8 cellular contexts compared by ENCODE assay signal in the genomic region with DNA sequence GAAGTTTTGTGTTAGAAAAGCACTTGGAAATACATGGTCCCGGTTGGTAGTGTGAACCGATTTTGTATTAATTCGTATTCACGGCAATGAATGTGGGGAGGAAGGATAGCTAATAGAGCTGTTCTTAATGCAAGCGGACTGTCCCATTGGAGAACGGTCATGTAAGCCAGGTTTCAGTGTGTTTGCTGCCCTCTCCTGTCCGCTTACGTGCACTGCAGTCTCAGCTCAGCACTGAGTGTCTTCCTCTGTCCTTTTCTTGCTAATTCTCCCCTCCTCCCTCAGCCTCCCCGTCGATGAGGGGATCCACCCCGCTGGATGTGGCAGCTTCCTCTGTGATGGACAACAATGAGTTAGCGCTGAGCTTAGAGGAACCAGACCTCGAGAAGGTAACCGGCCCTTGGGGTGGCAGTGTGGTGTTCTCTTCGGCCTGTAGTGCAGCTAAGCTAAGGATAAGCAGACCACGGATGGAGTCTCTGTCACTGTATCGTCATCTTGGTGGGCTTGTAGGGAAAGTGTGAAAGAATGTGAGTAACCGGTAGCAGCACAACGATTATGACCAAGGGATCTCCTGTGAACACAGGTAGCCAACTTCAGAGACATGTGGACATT.
DNase-seq lines count a peak whose midpoint lies in the region; ATAC-seq and TF ChIP-seq lines count a peak whose summit lies in the region.

No MANE protein-coding gene starts in this region.

- peaks cover 2% of the 10 kb centered on the region for H3K27me3 Mint-ChIP-seq in activated T-helper 2 cell treated with anti-CD3 and anti-CD28 coated beads, Interferon-gamma antibody, Interleukin-2, Interleukin-4, amounts not matched to agents 10 μg/mL and 5 μg/mL and 100 μg/mL, durations not matched to agents 14 hours and 24 hours and 36 hours (ENCODE audit: low read depth)

- no peak overlapping the region for H3K4me3 Mint-ChIP-seq in activated T-helper 2 cell treated with anti-CD3 and anti-CD28 coated beads, Interferon-gamma antibody, Interleukin-2, Interleukin-4, amounts not matched to agents 10 μg/mL and 5 μg/mL and 100 μg/mL, durations not matched to agents 14 hours and 24 hours and 36 hours (ENCODE audit: low read depth)

- H3K36me3 Mint-ChIP-seq in activated T-helper 2 cell treated with anti-CD3 and anti-CD28 coated beads, Interferon-gamma antibody, Interleukin-2, Interleukin-4, amounts not matched to agents 10 μg/mL and 5 μg/mL and 100 μg/mL, durations not matched to agents 14 hours and 24 hours and 36 hours (ENCODE audit: low read depth), result no peaks in the 10 kb centered on the region

- DNase-seq in GM13976 (ENCODE audit: low spot score) (peak; percentile 55), HT-29 (ENCODE audit: low spot score) (peak; percentile 92), RPMI8226 (peak; percentile 65), foreskin keratinocyte (peak; percentile 36 to 64), omental fat pad (ENCODE audit: low spot score) (no peak), testis (peak; percentile 85)
- DNase-seq in activated T-helper 2 cell treated with anti-CD3 and anti-CD28 coated beads, Interferon-gamma antibody, Interleukin-2, Interleukin-4, amounts not matched to agents 10 μg/mL and 5 μg/mL and 100 μg/mL, durations not matched to agents 14 hours and 24 hours and 36 hours (ENCODE audit: low spot score), result peak; percentile 36

- H3K27me3 ChIP-seq in ACC112 (ENCODE audit: insufficient read depth, low read length) (peaks cover 33% of the 10 kb centered on the region), foreskin keratinocyte (peaks cover 13% of the 10 kb centered on the region), testis (no peaks in the 10 kb centered on the region)

- H3K9me3 Mint-ChIP-seq in activated T-helper 2 cell treated with anti-CD3 and anti-CD28 coated beads, Interferon-gamma antibody, Interleukin-2, Interleukin-4, amounts not matched to agents 10 μg/mL and 5 μg/mL and 100 μg/mL, durations not matched to agents 14 hours and 24 hours and 36 hours, result no peaks in the 10 kb centered on the region

- WGBS in testis, 2 donors, result 37 to 38% methylated on average over 19 of the region's 19 CpGs

- H3K36me3 ChIP-seq in ACC112 (ENCODE audit: insufficient read depth, low read length) (no peaks in the 10 kb centered on the region), testis (ENCODE audit: low read depth, missing control alignments) (no peaks in the 10 kb centered on the region)

- no peaks in the 10 kb centered on the region for H3K79me2 ChIP-seq in ACC112 (ENCODE audit: control insufficient read depth, insufficient read depth, low read length, unreplicated experiment)

- no peak overlapping the region for H3K4me3 ChIP-seq in ACC112 (ENCODE audit: low read depth, low read length)
- no peak overlapping the region for H3K4me3 ChIP-seq in testis

- in situ Hi-C loops in GM13976 (cut with MboI; ENCODE audit: low sequenced_read_pairs, unreplicated experiment), result loop anchor here (10.0 kb wide), 1 partner anchor 406 kb away; no protein-coding TSS in a partner anchor

- peak overlapping the region; percentile 48 for H2AFZ ChIP-seq in ACC112 (ENCODE audit: low read length, unreplicated experiment)

- ATAC-seq in foreskin keratinocyte, result peak; percentile 89
- no peak for ATAC-seq in omental fat pad (ENCODE audit: low FRiP score)

- TF ChIP-seq POLR2A in testis (IDR thresholded peaks at IDR 0.05), result no peak

- H3K4me1 ChIP-seq in ACC112 (ENCODE audit: control insufficient read depth, insufficient read depth, low read length, unreplicated experiment) (no peaks in the 10 kb centered on the region), foreskin keratinocyte (peaks cover 3% of the 10 kb centered on the region), testis (no peaks in the 10 kb centered on the region)

- peak; percentile 87 for TF ChIP-seq CTCF in GM13976 (IDR thresholded peaks at IDR 0.05; ENCODE audit: borderline replicate concordance, control extremely low read depth, extremely low read depth, insufficient read depth, missing control alignments)
- TF ChIP-seq CTCF in foreskin keratinocyte (conservative IDR thresholded peaks at IDR 0.05), result peak; percentile 91
- TF ChIP-seq CTCF in omental fat pad (IDR thresholded peaks at IDR 0.05), result peak in 2 of 3 donors; percentile 50 to 79
- TF ChIP-seq CTCF in testis (IDR thresholded peaks at IDR 0.05), result peak; percentile 42 to 82 (median 71)

- H3K4me1 Mint-ChIP-seq in activated T-helper 2 cell treated with anti-CD3 and anti-CD28 coated beads, Interferon-gamma antibody, Interleukin-2, Interleukin-4, amounts not matched to agents 10 μg/mL and 5 μg/mL and 100 μg/mL, durations not matched to agents 14 hours and 24 hours and 36 hours (ENCODE audit: low read depth), result no peaks in the 10 kb centered on the region

- H3K27ac Mint-ChIP-seq in activated T-helper 2 cell treated with anti-CD3 and anti-CD28 coated beads, Interferon-gamma antibody, Interleukin-2, Interleukin-4, amounts not matched to agents 10 μg/mL and 5 μg/mL and 100 μg/mL, durations not matched to agents 14 hours and 24 hours and 36 hours, result no peak overlapping the region

- H3K27ac ChIP-seq in ACC112 (ENCODE audit: low read depth, low read length) (no peak overlapping the region), foreskin keratinocyte (no peak overlapping the region), testis (no peak overlapping the region)

- no peaks in the 10 kb centered on the region for H3K9me3 ChIP-seq in testis

- intact Hi-C loops in activated T-helper 2 cell treated with anti-CD3 and anti-CD28 coated beads, Interferon-gamma antibody, Interleukin-2, Interleukin-4, amounts not matched to agents 10 μg/mL and 5 μg/mL and 100 μg/mL, durations not matched to agents 14 hours and 24 hours and 36 hours (cut with micrococcal nuclease), result loop anchor here (10.0 kb wide), 2 partner anchors 406 to 466 kb away; no protein-coding TSS in a partner anchor
- intact Hi-C loops in testis (cut with DNase I; ENCODE audit: low total_unique reads), result no loop called here
